In genomic region chr15:74127255-74127953, GRCh38 we compare ENCODE assay signal across 8 cellular contexts. TPM values are rescaled to one million over a fixed set of nuclear protein-coding genes. Genes with fewer than 3 reads are reported as not detected.
DNase-seq lines count a peak whose midpoint lies in the region; ATAC-seq and TF ChIP-seq lines count a peak whose summit lies in the region.

No MANE protein-coding gene starts in this region.

- peak overlapping the region; percentile 13 to 64 (median 50) for H3K4me3 ChIP-seq in heart left ventricle
- peak overlapping the region in 3 of 4 donors; percentile 15 to 33 (median 29) for H3K4me3 ChIP-seq in transverse colon

- TF ChIP-seq EP300 in transverse colon (IDR thresholded peaks at IDR 0.05; ENCODE audit: low read depth): no peak

- H3K4me1 ChIP-seq in heart left ventricle: peaks cover 0 to 43% (median 21%) of the 10 kb centered on the region in 12 donors
- peaks cover 3 to 21% (median 8%) of the 10 kb centered on the region in 4 donors for H3K4me1 ChIP-seq in transverse colon

- H3K27ac ChIP-seq in heart left ventricle: peak overlapping the region in 9 of 12 donors; percentile 63 to 88 (median 78)
- H3K27ac ChIP-seq in transverse colon: no peak overlapping the region

- DNase-seq in NCI-H2029 (lab: John Stamatoyannopoulos, UW): peak; percentile 68
- DNase-seq in NCI-H2029 treated with DMSO at 0.1 percent for 48 hours (lab: John Stamatoyannopoulos, UW): no peak
- peak; percentile 76 for DNase-seq in NCI-H1092 (lab: John Stamatoyannopoulos, UW)
- peak; percentile 83 for DNase-seq in SW480 (ENCODE audit: low spot score)
- peak; percentile 73 for DNase-seq in activated naive CD8-positive, alpha-beta T cell treated with anti-CD3 and anti-CD28 coated beads, Interleukin-2, amount 50 U/mL, for 16 hours (ENCODE audit: low read depth, low spot score)
- DNase-seq in heart left ventricle: peak; percentile 89 to 95 (median 91)
- DNase-seq in posterior vena cava (ENCODE audit: low spot score): peak; percentile 97
- DNase-seq in transverse colon: peak; percentile 87

- peak; percentile 87 to 96 (median 96) for ATAC-seq in heart left ventricle

- WGBS in heart left ventricle, 4 donors: 9 to 20% (median 11%) methylated on average over 19 to 44 of the region's 44 CpGs
- WGBS in transverse colon (ENCODE audit: low coverage in 1 of 2), 2 donors: 9 to 41% methylated on average over 2 to 44 of the region's 44 CpGs

- in situ Hi-C loops in transverse colon (cut with MboI; ENCODE audit: low pct_ligation_motif_present in 1 of 4, low pct_unique_long_range_greater_than_20kb in 1 of 4, low sequenced_read_pairs in 3 of 4): loop anchor here in 3 of 4 donors (5.0 to 25.0 kb wide), 4 partner anchors 73 to 185 kb away; no protein-coding TSS in a partner anchor

- peaks cover 12 to 84% (median 48%) of the 10 kb centered on the region in 9 donors for H3K27me3 ChIP-seq in heart left ventricle
- peaks cover 86% of the 10 kb centered on the region for H3K27me3 ChIP-seq in transverse colon

- intact Hi-C loops in heart left ventricle (cut with DNase I) (loop anchor here (1.0 to 10.0 kb wide), 12 partner anchors 73 to 1147 kb away; no protein-coding TSS in a partner anchor), posterior vena cava (cut with DNase I) (loop anchor here (5.0 kb wide), 3 partner anchors 175 to 195 kb away; no protein-coding TSS in a partner anchor), transverse colon (cut with DNase I; ENCODE audit: low total_unique reads) (no loop called here)

- H3K9me3 ChIP-seq in heart left ventricle: no peaks in the 10 kb centered on the region
- H3K9me3 ChIP-seq in transverse colon: no peaks in the 10 kb centered on the region

- H3K36me3 ChIP-seq in heart left ventricle (no peaks in the 10 kb centered on the region), transverse colon (no peaks in the 10 kb centered on the region)

- TF ChIP-seq POLR2A in heart left ventricle (IDR thresholded peaks at IDR 0.05) (no peak), transverse colon (IDR thresholded peaks at IDR 0.05) (no peak)

- TF ChIP-seq CTCF in heart left ventricle (IDR thresholded peaks at IDR 0.05) (peak; percentile 97 to 100 (median 99)), transverse colon (IDR thresholded peaks at IDR 0.05) (peak; percentile 89 to 98 (median 97))

RNA-seq across cellular contexts. Expression of gene ISLR2, which starts 3.0 kb away (rescaled TPM):
- total RNA-seq in heart left ventricle (1 to 10 TPM; 1.6 to 9.0 (median 2.9) TPM), posterior vena cava (under 1 TPM; 0.62 to 0.65 TPM), transverse colon (10 to 100 TPM in 1 of 4 donors, 1 to 10 TPM in 1, under 1 TPM in 2; 0.41 to 27.3 (median 1.4) TPM)
- 1 to 10 TPM; 4.6 to 5.6 TPM for polyA plus RNA-seq in heart left ventricle

RNA-seq across cellular contexts. Expression of gene GOLGA6A, which starts 45.1 kb away (rescaled TPM):
- total RNA-seq in heart left ventricle: not detected
- polyA plus RNA-seq in heart left ventricle: not detected
- under 1 TPM in 1 of 2 donors, not detected in 1; 0.24 TPM for total RNA-seq in posterior vena cava
- not detected for total RNA-seq in transverse colon

RNA-seq across cellular contexts. Expression of gene ISLR, which starts 46.1 kb away (rescaled TPM):
- total RNA-seq in heart left ventricle (10 to 100 TPM in 7 of 9 donors, 1 to 10 TPM in 2; 5.1 to 32.3 (median 16.9) TPM), posterior vena cava (100 to 1,000 TPM in 1 of 2 donors, 10 to 100 TPM in 1; 51.7 to 108 TPM), transverse colon (100 to 1,000 TPM in 1 of 4 donors, 10 to 100 TPM in 3; 18.8 to 191 (median 25.5) TPM)
- 1 to 10 TPM; 6.4 to 9.1 TPM for polyA plus RNA-seq in heart left ventricle

Comparison
In these comparisons a context has a peak if more than half of its experiments do, and no peak if none do; other contexts are left out.
1. H3K27ac ChIP-seq: peak in heart left ventricle (9 of 12); none in transverse colon (0 of 4).